Comparison of ENCODE assay signal across 16 cellular contexts in the genomic region with DNA sequence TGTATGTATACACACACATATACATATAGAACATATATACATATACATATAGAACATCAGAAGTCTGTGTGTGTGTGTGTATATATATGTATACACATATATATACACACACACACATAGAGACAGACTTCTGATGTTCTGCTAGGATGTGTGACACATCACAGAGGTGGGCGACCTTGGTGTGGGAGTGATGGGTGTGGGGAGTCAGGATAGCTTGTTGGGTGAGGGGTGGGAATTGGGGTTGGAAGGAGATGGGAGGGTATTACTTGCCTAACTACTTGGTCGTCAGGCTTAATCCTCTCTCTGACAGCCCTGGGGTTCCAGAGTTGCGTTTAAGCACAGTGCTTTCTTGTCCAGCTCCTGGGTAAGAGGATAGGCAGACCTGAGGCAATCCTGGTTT.
DNase-seq lines count a peak whose midpoint lies in the region; ATAC-seq and TF ChIP-seq lines count a peak whose summit lies in the region.
"Had no signal": no experiment of that assay in that cellular context is flagged by ENCODE, and none has a peak within 500 bp of the region (broad histone marks: within the 10 kb centered on the region; RNA-seq: fewer than 3 reads in every experiment).

No MANE protein-coding gene starts in this region.

- H3K27me3 Mint-ChIP-seq in nephron progenitor cell (ENCODE audit: low read depth, poor library complexity): peaks cover 5% of the 10 kb centered on the region

- DNase-seq in HuH-7 (ENCODE audit: low spot score): peak; percentile 20
- DNase-seq in glomerular visceral epithelial cell (ENCODE audit: extremely low spot score): peak; percentile 18
- DNase-seq in nephron progenitor cell: no peak
- DNase-seq in activated T-cell treated with anti-CD3 and anti-CD28 coated beads for 4 hours: no peak
- no peak for DNase-seq in COLO668 (lab: John Stamatoyannopoulos, UW; ENCODE audit: unreplicated experiment)
- DNase-seq: AML-193; CD4-positive, alpha-beta T cell; DMS79 treated with DMSO at 0.1 percent for 48 hours; GF-D8; H9; Karpas-422; KBM-7 had no signal

- peak overlapping the region; percentile 78 for H3K27ac Mint-ChIP-seq in nephron progenitor cell
- H3K27ac Mint-ChIP-seq: CD4-positive, alpha-beta T cell; H9; IgD-negative memory B cell had no signal

- peaks cover 15% of the 10 kb centered on the region for H3K4me1 Mint-ChIP-seq in nephron progenitor cell
- H3K4me1 Mint-ChIP-seq: IgD-negative memory B cell had no signal

- peaks cover 9% of the 10 kb centered on the region for H3K36me3 Mint-ChIP-seq in nephron progenitor cell (ENCODE audit: low read depth)
- H3K36me3 Mint-ChIP-seq: IgD-negative memory B cell had no signal

- no peak for ATAC-seq in HG03571 (IDR thresholded peaks at IDR 0.05; ENCODE audit: unreplicated experiment)
- ATAC-seq in GM19023 (IDR thresholded peaks at IDR 0.05; ENCODE audit: unreplicated experiment): no peak
- ATAC-seq: A549 had no signal

- peaks cover 8% of the 10 kb centered on the region for H3K9me3 Mint-ChIP-seq in nephron progenitor cell
- H3K9me3 Mint-ChIP-seq: CD4-positive, alpha-beta T cell; H9; IgD-negative memory B cell had no signal

- no peak overlapping the region for H3K4me3 Mint-ChIP-seq in nephron progenitor cell
- H3K4me3 Mint-ChIP-seq: CD4-positive, alpha-beta T cell; H9; IgD-negative memory B cell had no signal

- no peak for TF ChIP-seq CTCF in nephron progenitor cell (IDR thresholded peaks at IDR 0.05)

Comparison
In these comparisons a context has a peak if more than half of its experiments do, and no peak if none do; other contexts are left out.
1. DNase-seq: peak in HuH-7 (single experiment) and glomerular visceral epithelial cell (single experiment); none in nephron progenitor cell (single experiment), activated T-cell treated with anti-CD3 and anti-CD28 coated beads for 4 hours (single experiment) and COLO668 (single experiment).